In genomic region chr6:83215131-83216047, GRCh38 we compare ENCODE assay signal across 8 cellular contexts. TPM values are rescaled to one million over a fixed set of nuclear protein-coding genes. Genes with fewer than 3 reads are reported as not detected.
DNase-seq lines count a peak whose midpoint lies in the region; ATAC-seq, FAIRE-seq and TF ChIP-seq lines count a peak whose summit lies in the region.

No MANE protein-coding gene starts in this region.

- H3K9me2 ChIP-seq in GM23338 (ENCODE audit: insufficient read depth), result no peaks in the 10 kb centered on the region

- H3K9me3 ChIP-seq in Panc1 (ENCODE audit: control insufficient read depth, insufficient read depth, low read depth, low read length) (no peaks in the 10 kb centered on the region), pancreas (no peaks in the 10 kb centered on the region)

- H3K4me2 ChIP-seq in GM23338, result no peak overlapping the region

- DNase-seq in GM10248 (ENCODE audit: extremely low spot score), result peak; percentile 43
- peak; percentile 76 for DNase-seq in GM23338 (ENCODE audit: low spot score)
- peak; percentile 74 to 82 for DNase-seq in Kasumi-1 (lab: John Stamatoyannopoulos, UW)
- DNase-seq in Panc1 (ENCODE audit: low read depth, low spot score), result no peak
- DNase-seq in frontal cortex (ENCODE audit: low spot score in 2 of 2), result peak in 1 of 2 donors; percentile 27
- peak in 4 of 6 donors; percentile 42 to 68 (median 46) for DNase-seq in pancreas
- DNase-seq in HuH-7.5 (ENCODE audit: low spot score), result no peak

- H3K36me3 Mint-ChIP-seq in GM23338 (ENCODE audit: low read depth), result no peaks in the 10 kb centered on the region
- H3K36me3 Mint-ChIP-seq in activated T-helper 17 cell treated with anti-CD3 and anti-CD28 coated beads, Interleukin-2, amount 50 U/mL, for 72 hours (ENCODE audit: low read depth), result no peaks in the 10 kb centered on the region

- no peak overlapping the region for H3K27ac Mint-ChIP-seq in GM23338
- H3K27ac Mint-ChIP-seq in activated T-helper 17 cell treated with anti-CD3 and anti-CD28 coated beads, Interleukin-2, amount 50 U/mL, for 72 hours, result no peak overlapping the region

- H3K4me1 Mint-ChIP-seq in GM23338, result no peaks in the 10 kb centered on the region
- no peaks in the 10 kb centered on the region for H3K4me1 Mint-ChIP-seq in activated T-helper 17 cell treated with anti-CD3 and anti-CD28 coated beads, Interleukin-2, amount 50 U/mL, for 72 hours

- no peak overlapping the region for H3K4me3 ChIP-seq in GM23338
- no peak overlapping the region for H3K4me3 ChIP-seq in Panc1 (ENCODE audit: low read depth in 2 of 2, low read length in 2 of 2)
- H3K4me3 ChIP-seq in pancreas, result no peak overlapping the region

- TF ChIP-seq CTCF in GM10248 (IDR thresholded peaks at IDR 0.05; ENCODE audit: control extremely low read depth, extremely low read depth, low read depth, missing control alignments), result peak; percentile 88
- peak; percentile 69 to 92 for TF ChIP-seq CTCF in GM23338 (conservative IDR thresholded peaks at IDR 0.05; ENCODE audit: low read depth in 2 of 2)
- TF ChIP-seq CTCF in Panc1 (IDR thresholded peaks at IDR 0.05), result peak; percentile 90
- peak; percentile 24 to 66 (median 54) for TF ChIP-seq CTCF in pancreas (IDR thresholded peaks at IDR 0.05)

- H3F3A ChIP-seq in GM23338 (replicated peaks; ENCODE audit: low read depth), result no peaks in the 10 kb centered on the region

- H3K36me3 ChIP-seq in GM23338 (ENCODE audit: insufficient read depth) (no peaks in the 10 kb centered on the region), Panc1 (ENCODE audit: control insufficient read depth, insufficient read depth, low read length) (no peaks in the 10 kb centered on the region), pancreas (no peaks in the 10 kb centered on the region)

- H3K27me3 ChIP-seq in GM23338 (ENCODE audit: insufficient read depth), result no peaks in the 10 kb centered on the region
- H3K27me3 ChIP-seq in Panc1 (ENCODE audit: control insufficient read depth, insufficient read depth, low read length), result no peaks in the 10 kb centered on the region
- H3K27me3 ChIP-seq in pancreas, result no peaks in the 10 kb centered on the region

- H3K4me1 ChIP-seq in GM23338 (ENCODE audit: insufficient read depth), result no peaks in the 10 kb centered on the region
- H3K4me1 ChIP-seq in Panc1 (ENCODE audit: control insufficient read depth, insufficient read depth, low read length), result no peaks in the 10 kb centered on the region
- no peaks in the 10 kb centered on the region for H3K4me1 ChIP-seq in pancreas

- H4K20me1 ChIP-seq in GM23338 (replicated peaks; ENCODE audit: insufficient read depth), result no peaks in the 10 kb centered on the region

- CTCF ChIA-PET in GM10248 (lab: Yijun Ruan, JAX), result interaction anchor here (0.6 to 10.6 kb wide), 35 partner anchors 8 to 967 kb away, joined by 3 to 260 read pairs (median 4); partner anchors contain the start of genes DOP1A, PRSS35, RWDD2A and UBE3D
- CTCF ChIA-PET in Panc1 (lab: Charles Lee), result interaction anchor here (0.7 to 1.8 kb wide), 5 partner anchors 58 to 150 kb away, joined by 3 to 11 read pairs (median 4); partner anchors contain the start of genes DOP1A and UBE3D

- in situ Hi-C loops in Panc1 (cut with HindIII; ENCODE audit: low pct_unique_long_range_greater_than_20kb, low sequenced_read_pairs), result no loop called here

- WGBS in pancreas, 2 donors, result 27 to 30% methylated on average over 7 of the region's 7 CpGs

- H3K4me3 Mint-ChIP-seq in GM23338, result no peak overlapping the region
- H3K4me3 Mint-ChIP-seq in activated T-helper 17 cell treated with anti-CD3 and anti-CD28 coated beads, Interleukin-2, amount 50 U/mL, for 72 hours, result no peak overlapping the region

- no peak overlapping the region for H2AFZ ChIP-seq in GM23338

- no peaks in the 10 kb centered on the region for H3K9me3 Mint-ChIP-seq in GM23338
- no peaks in the 10 kb centered on the region for H3K9me3 Mint-ChIP-seq in activated T-helper 17 cell treated with anti-CD3 and anti-CD28 coated beads, Interleukin-2, amount 50 U/mL, for 72 hours

- peak; percentile 47 for FAIRE-seq in frontal cortex (lab: Jason Lieb, UNC)
- peak; percentile 91 for FAIRE-seq in pancreas (lab: Jason Lieb, UNC)

- ATAC-seq in GM23338 (peak; percentile 85), Panc1 (peak; percentile 93), pancreas (peak; percentile 67 to 99 (median 97))
- ATAC-seq in activated T-helper 17 cell treated with anti-CD3 and anti-CD28 coated beads, Interleukin-2, amount 50 U/mL, for 72 hours (replicated peaks), result peak; percentile 94

- H3K27ac ChIP-seq in GM23338 (ENCODE audit: low read depth) (no peak overlapping the region), Panc1 (ENCODE audit: low read length) (no peak overlapping the region), pancreas (no peak overlapping the region)

- BruUV-seq in Panc1 (replicated peaks; lab: Mats Ljungman, UMichigan), result no TSS peak

- H3K27me3 Mint-ChIP-seq in GM23338 (ENCODE audit: insufficient read depth, low read depth, poor library complexity), result no peaks in the 10 kb centered on the region
- H3K27me3 Mint-ChIP-seq in activated T-helper 17 cell treated with anti-CD3 and anti-CD28 coated beads, Interleukin-2, amount 50 U/mL, for 72 hours, result peaks cover 8% of the 10 kb centered on the region

- no peaks in the 10 kb centered on the region for H3K79me2 ChIP-seq in GM23338 (replicated peaks; ENCODE audit: insufficient read depth)

- intact Hi-C loops in Panc1 (cut with micrococcal nuclease; ENCODE audit: unreplicated experiment), result loop anchor here (1.0 kb wide), 1 partner anchor 148 kb away; the partner anchor contains the start of gene DOP1A
- intact Hi-C loops in pancreas (cut with DNase I), result loop anchor here in 1 of 3 donors (10.0 kb wide), 1 partner anchor 151 kb away; the partner anchor contains the start of genes DOP1A and UBE3D

- POLR2A ChIA-PET in GM10248 (lab: Yijun Ruan, JAX), result no interaction called here
- POLR2A ChIA-PET in Panc1 (lab: Charles Lee), result no interaction called here

TF ChIP-seq in GM23338, 12 proteins besides CTCF, POLR2A, EP300 and RAD21 (continues in another document):
- TF ChIP-seq POLR2AphosphoS5 (IDR thresholded peaks at IDR 0.05; ENCODE audit: low read depth) (no peak), ZNF114 (CRISPR knock-in tag; IDR thresholded peaks at IDR 0.05) (no peak), REST (IDR thresholded peaks at IDR 0.05; ENCODE audit: unreplicated experiment) (no peak), EZH2phosphoT487 (IDR thresholded peaks at IDR 0.05; ENCODE audit: unreplicated experiment) (no peak), JUNB (IDR thresholded peaks at IDR 0.05; ENCODE audit: unreplicated experiment) (no peak), CREB1 (CRISPR knock-in tag; IDR thresholded peaks at IDR 0.05; ENCODE audit: low read depth) (no peak)
- TF ChIP-seq, protein P1, sequence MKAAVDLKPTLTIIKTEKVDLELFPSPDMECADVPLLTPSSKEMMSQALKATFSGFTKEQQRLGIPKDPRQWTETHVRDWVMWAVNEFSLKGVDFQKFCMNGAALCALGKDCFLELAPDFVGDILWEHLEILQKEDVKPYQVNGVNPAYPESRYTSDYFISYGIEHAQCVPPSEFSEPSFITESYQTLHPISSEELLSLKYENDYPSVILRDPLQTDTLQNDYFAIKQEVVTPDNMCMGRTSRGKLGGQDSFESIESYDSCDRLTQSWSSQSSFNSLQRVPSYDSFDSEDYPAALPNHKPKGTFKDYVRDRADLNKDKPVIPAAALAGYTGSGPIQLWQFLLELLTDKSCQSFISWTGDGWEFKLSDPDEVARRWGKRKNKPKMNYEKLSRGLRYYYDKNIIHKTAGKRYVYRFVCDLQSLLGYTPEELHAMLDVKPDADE (IDR thresholded peaks at IDR 0.05), result no peak

RNA-seq across cellular contexts. Expression of gene RWDD2A, which starts 22.2 kb away (rescaled TPM):
- 2.6 and 3.1 TPM in 2 replicates for total RNA-seq in GM23338 (2014; rRNA removed; shearing (Covaris generic))
- polyA plus RNA-seq in GM23338 (2016; fragmentation: Nextera tagmentation; extraction: Ambion mirVana), result 2.4 and 3.7 TPM in 2 replicates
- total RNA-seq in Panc1 (2021; ENCODE audit: unreplicated experiment), result 3.4 TPM
- 3.0 TPM for polyA plus RNA-seq in Panc1 (2012; ENCODE audit: insufficient read length)
- total RNA-seq in activated T-helper 17 cell treated with anti-CD3 and anti-CD28 coated beads, Interleukin-2, amount 50 U/mL, for 72 hours, result 1 to 10 TPM; 1.4 to 1.7 TPM
- 11.4 TPM for total RNA-seq in frontal cortex
- 1 to 10 TPM; 3.3 to 5.6 (median 4.3) TPM for total RNA-seq in pancreas
- 1 to 10 TPM; 6.2 to 6.8 TPM for polyA plus RNA-seq in pancreas

RNA-seq across cellular contexts. Expression of gene PGM3, which starts 22.3 kb away (rescaled TPM):
- 35.3 and 36.3 TPM in 2 replicates for total RNA-seq in GM23338 (2014; rRNA removed; shearing (Covaris generic))
- polyA plus RNA-seq in GM23338 (2016; fragmentation: Nextera tagmentation; extraction: Ambion mirVana) (21.8 and 23.8 TPM in 2 replicates), pancreas (10 to 100 TPM; 14.2 to 21.5 TPM)
- total RNA-seq in Panc1 (2021; ENCODE audit: unreplicated experiment) (55.2 TPM), frontal cortex (40.8 TPM), pancreas (10 to 100 TPM; 46.7 to 67.6 (median 55.5) TPM)
- polyA plus RNA-seq in Panc1 (2012; ENCODE audit: insufficient read length), result 30.6 TPM
- 10 to 100 TPM; 21.3 to 35.8 TPM for total RNA-seq in activated T-helper 17 cell treated with anti-CD3 and anti-CD28 coated beads, Interleukin-2, amount 50 U/mL, for 72 hours

Comparison
In these comparisons a context has a peak if more than half of its experiments do, and no peak if none do; other contexts are left out.
1. DNase-seq: peak in GM10248 (single experiment), GM23338 (single experiment), Kasumi-1 (2 of 2) and pancreas (4 of 6); none in Panc1 (single experiment) and HuH-7.5 (single experiment).
2. Peak in every context shown above with its lines, with median percentiles within 50 percentile points of each other: CTCF ChIP-seq and ATAC-seq.